In the genomic region with DNA sequence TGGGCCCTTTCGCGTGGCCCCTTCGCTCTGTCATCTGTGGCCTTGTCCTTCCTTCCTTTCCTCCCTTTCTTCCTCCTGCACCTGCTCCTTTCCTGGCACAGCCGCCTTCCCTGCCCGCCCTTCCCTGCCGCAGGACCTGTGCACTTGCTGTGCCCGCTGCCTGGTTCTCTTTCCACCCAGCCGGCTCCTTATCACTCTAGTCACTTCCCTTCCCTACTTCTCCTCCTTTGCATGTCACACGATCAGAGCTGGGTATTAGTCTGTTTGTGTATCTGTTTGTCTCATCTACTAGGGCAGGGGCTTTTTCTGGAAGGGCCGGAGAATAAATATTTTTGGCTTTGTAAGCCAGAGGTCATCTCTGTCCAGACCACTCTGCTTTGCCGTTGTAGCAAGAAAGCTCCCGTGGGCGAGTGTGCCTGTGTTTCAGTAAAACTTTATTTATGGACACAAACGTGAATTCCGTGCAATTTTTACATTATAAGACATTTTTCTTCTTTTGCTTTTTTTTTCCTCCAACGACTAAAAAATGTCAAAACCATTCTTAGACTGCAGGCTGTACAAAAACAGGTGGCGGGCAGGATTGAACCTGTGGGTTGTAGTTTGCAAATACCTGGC, we compare ENCODE assay signal across 1 cellular context.
TF ChIP-seq lines count a peak whose summit lies in the region.

No MANE protein-coding gene starts in this region.

TF ChIP-seq in GM23338, 12 proteins besides CTCF, POLR2A, EP300 and RAD21 (continued from another document):
- TF ChIP-seq, protein P1, sequence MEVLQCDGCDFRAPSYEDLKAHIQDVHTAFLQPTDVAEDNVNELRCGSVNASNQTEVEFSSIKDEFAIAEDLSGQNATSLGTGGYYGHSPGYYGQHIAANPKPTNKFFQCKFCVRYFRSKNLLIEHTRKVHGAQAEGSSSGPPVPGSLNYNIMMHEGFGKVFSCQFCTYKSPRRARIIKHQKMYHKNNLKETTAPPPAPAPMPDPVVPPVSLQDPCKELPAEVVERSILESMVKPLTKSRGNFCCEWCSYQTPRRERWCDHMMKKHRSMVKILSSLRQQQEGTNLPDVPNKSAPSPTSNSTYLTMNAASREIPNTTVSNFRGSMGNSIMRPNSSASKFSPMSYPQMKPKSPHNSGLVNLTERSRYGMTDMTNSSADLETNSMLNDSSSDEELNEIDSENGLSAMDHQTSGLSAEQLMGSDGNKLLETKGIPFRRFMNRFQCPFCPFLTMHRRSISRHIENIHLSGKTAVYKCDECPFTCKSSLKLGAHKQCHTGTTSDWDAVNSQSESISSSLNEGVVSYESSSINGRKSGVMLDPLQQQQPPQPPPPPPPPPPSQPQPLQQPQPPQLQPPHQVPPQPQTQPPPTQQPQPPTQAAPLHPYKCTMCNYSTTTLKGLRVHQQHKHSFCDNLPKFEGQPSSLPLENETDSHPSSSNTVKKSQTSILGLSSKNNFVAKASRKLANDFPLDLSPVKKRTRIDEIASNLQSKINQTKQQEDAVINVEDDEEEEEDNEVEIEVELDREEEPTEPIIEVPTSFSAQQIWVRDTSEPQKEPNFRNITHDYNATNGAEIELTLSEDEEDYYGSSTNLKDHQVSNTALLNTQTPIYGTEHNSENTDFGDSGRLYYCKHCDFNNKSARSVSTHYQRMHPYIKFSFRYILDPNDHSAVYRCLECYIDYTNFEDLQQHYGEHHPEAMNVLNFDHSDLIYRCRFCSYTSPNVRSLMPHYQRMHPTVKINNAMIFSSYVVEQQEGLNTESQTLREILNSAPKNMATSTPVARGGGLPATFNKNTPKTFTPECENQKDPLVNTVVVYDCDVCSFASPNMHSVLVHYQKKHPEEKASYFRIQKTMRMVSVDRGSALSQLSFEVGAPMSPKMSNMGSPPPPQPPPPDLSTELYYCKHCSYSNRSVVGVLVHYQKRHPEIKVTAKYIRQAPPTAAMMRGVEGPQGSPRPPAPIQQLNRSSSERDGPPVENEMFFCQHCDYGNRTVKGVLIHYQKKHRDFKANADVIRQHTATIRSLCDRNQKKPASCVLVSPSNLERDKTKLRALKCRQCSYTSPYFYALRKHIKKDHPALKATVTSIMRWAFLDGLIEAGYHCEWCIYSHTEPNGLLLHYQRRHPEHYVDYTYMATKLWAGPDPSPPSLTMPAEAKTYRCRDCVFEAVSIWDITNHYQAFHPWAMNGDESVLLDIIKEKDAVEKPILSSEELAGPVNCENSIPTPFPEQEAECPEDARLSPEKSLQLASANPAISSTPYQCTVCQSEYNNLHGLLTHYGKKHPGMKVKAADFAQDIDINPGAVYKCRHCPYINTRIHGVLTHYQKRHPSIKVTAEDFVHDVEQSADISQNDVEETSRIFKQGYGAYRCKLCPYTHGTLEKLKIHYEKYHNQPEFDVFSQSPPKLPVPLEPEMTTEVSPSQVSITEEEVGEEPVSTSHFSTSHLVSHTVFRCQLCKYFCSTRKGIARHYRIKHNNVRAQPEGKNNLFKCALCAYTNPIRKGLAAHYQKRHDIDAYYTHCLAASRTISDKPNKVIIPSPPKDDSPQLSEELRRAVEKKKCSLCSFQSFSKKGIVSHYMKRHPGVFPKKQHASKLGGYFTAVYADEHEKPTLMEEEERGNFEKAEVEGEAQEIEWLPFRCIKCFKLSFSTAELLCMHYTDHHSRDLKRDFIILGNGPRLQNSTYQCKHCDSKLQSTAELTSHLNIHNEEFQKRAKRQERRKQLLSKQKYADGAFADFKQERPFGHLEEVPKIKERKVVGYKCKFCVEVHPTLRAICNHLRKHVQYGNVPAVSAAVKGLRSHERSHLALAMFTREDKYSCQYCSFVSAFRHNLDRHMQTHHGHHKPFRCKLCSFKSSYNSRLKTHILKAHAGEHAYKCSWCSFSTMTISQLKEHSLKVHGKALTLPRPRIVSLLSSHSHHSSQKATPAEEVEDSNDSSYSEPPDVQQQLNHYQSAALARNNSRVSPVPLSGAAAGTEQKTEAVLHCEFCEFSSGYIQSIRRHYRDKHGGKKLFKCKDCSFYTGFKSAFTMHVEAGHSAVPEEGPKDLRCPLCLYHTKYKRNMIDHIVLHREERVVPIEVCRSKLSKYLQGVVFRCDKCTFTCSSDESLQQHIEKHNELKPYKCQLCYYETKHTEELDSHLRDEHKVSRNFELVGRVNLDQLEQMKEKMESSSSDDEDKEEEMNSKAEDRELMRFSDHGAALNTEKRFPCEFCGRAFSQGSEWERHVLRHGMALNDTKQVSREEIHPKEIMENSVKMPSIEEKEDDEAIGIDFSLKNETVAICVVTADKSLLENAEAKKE (CRISPR knock-in tag; IDR thresholded peaks at IDR 0.05): no peak
- TF ChIP-seq, protein P2, sequence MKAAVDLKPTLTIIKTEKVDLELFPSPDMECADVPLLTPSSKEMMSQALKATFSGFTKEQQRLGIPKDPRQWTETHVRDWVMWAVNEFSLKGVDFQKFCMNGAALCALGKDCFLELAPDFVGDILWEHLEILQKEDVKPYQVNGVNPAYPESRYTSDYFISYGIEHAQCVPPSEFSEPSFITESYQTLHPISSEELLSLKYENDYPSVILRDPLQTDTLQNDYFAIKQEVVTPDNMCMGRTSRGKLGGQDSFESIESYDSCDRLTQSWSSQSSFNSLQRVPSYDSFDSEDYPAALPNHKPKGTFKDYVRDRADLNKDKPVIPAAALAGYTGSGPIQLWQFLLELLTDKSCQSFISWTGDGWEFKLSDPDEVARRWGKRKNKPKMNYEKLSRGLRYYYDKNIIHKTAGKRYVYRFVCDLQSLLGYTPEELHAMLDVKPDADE (IDR thresholded peaks at IDR 0.05): no peak
- no peak for TF ChIP-seq EZH2 (IDR thresholded peaks at IDR 0.05; ENCODE audit: low read depth, unreplicated experiment)
- no peak for TF ChIP-seq POLR2AphosphoS5 (IDR thresholded peaks at IDR 0.05; ENCODE audit: low read depth)
